8 cellular contexts compared by ENCODE assay signal in the genomic region with DNA sequence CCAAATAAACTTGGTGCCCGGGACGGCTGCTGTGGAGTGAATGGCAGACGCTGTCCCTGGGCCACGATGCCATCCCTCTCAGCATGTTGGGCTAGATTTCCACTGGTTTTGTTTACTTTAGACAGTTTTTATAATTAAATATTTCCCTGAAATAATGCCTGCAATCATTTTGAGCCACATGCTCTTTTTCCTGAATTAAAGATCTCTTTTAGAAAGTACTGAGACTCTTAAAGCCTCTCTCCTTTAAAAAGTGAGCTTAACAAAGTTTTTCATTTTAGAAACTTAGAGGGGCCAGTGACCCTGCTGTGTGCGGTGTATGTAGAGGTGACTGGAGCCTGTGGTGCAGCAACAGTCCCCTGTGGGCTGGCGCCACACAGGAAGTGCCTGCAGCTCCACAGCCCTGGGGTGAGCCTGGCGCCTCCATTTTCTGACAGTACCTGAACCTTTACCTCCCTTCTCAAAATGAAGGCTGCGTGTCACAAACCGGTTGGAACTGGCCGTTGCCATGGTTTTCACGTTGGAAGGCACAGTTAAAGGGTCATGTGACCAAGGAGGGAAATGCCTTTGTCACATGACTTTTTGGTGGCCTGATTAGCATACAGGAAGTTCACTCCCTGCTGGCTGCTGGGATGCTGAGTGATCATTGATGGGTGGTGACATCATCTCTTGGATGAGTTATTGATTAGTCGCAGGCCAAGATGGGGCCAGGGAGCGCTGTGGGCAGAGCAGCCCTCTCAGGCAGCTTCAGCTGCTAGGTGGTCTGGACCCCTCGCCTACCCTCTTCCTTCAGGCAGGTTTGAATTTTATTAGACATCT. TPM values are rescaled to one million over a fixed set of nuclear protein-coding genes. Genes with fewer than 3 reads are reported as not detected.
DNase-seq lines count a peak whose midpoint lies in the region; ATAC-seq and TF ChIP-seq lines count a peak whose summit lies in the region.

No MANE protein-coding gene starts in this region.

- H3K4me3 ChIP-seq in fibroblast of pulmonary artery (replicated peaks; ENCODE audit: low read depth, low read length) (peak overlapping the region; percentile 9), neural cell (ENCODE audit: low read length) (peak overlapping the region; percentile 37)

- in situ Hi-C loops in ACHN (cut with HindIII; ENCODE audit: low pct_ligation_motif_present, low pct_unique_long_range_greater_than_20kb, low sequenced_read_pairs): no loop called here

- H3K27ac Mint-ChIP-seq in stimulated activated naive CD8-positive, alpha-beta T cell treated with anti-CD3 and anti-CD28 coated beads, Interleukin-15, Interleukin-2, amounts not matched to agents 100 ng/mL and 50 ng/mL, for 24 hours: peak overlapping the region; percentile 90

- H4K20me1 ChIP-seq in neural cell (ENCODE audit: insufficient read depth): no peaks in the 10 kb centered on the region

- DNase-seq in ACHN: peak; percentile 90
- DNase-seq in RWPE1 (ENCODE audit: low spot score): peak; percentile 93
- peak; percentile 74 for DNase-seq in activated T-helper 9 cell treated with anti-CD3 and anti-CD28 coated beads, Interleukin-2, amount 50 U/mL, for 16 hours (ENCODE audit: low read depth)
- DNase-seq in fibroblast of pulmonary artery (ENCODE audit: low read depth): peak; percentile 97

- peak; percentile 10 for TF ChIP-seq RAD21 in neural cell (conservative IDR thresholded peaks at IDR 0.05)

- no peaks in the 10 kb centered on the region for H3K9me3 Mint-ChIP-seq in stimulated activated naive CD8-positive, alpha-beta T cell treated with anti-CD3 and anti-CD28 coated beads, Interleukin-15, Interleukin-2, amounts not matched to agents 100 ng/mL and 50 ng/mL, for 24 hours

- H3K4me1 Mint-ChIP-seq in stimulated activated naive CD8-positive, alpha-beta T cell treated with anti-CD3 and anti-CD28 coated beads, Interleukin-15, Interleukin-2, amounts not matched to agents 100 ng/mL and 50 ng/mL, for 24 hours (ENCODE audit: low read depth): peaks cover 63% of the 10 kb centered on the region

- H3K27me3 Mint-ChIP-seq in stimulated activated naive CD8-positive, alpha-beta T cell treated with anti-CD3 and anti-CD28 coated beads, Interleukin-15, Interleukin-2, amounts not matched to agents 100 ng/mL and 50 ng/mL, for 24 hours: no peaks in the 10 kb centered on the region

- H3K27ac ChIP-seq in RWPE1: peak overlapping the region; percentile 90
- peak overlapping the region; percentile 89 for H3K27ac ChIP-seq in neural cell (ENCODE audit: low read length)

- H3K27me3 ChIP-seq in neural cell (ENCODE audit: insufficient read depth, low read depth, low read length): no peaks in the 10 kb centered on the region

- no peaks in the 10 kb centered on the region for H3K79me2 ChIP-seq in neural cell (replicated peaks; ENCODE audit: insufficient read depth, low read length)

- POLR2A ChIA-PET in RWPE1 (lab: Yijun Ruan, JAX; ENCODE audit: low non-redundant PET): no interaction called here

- ATAC-seq in GM18870 (IDR thresholded peaks at IDR 0.05; ENCODE audit: unreplicated experiment) (peak; percentile 61), HG03460 (IDR thresholded peaks at IDR 0.05; ENCODE audit: unreplicated experiment) (peak; percentile 45)

- H3K9me3 ChIP-seq in neural cell (ENCODE audit: low read length): no peaks in the 10 kb centered on the region

- TF ChIP-seq EP300 in neural cell (conservative IDR thresholded peaks at IDR 0.05; ENCODE audit: poor library complexity, severe bottlenecking): peak; percentile 85

- H3K36me3 Mint-ChIP-seq in stimulated activated naive CD8-positive, alpha-beta T cell treated with anti-CD3 and anti-CD28 coated beads, Interleukin-15, Interleukin-2, amounts not matched to agents 100 ng/mL and 50 ng/mL, for 24 hours (ENCODE audit: low read depth): peaks cover 28% of the 10 kb centered on the region

- TF ChIP-seq CTCF in RWPE1 (conservative IDR thresholded peaks at IDR 0.05; ENCODE audit: low read depth) (no peak), fibroblast of pulmonary artery (IDR thresholded peaks at IDR 0.05; ENCODE audit: low read length, missing control alignments) (no peak), neural cell (IDR thresholded peaks at IDR 0.05; ENCODE audit: poor library complexity, severe bottlenecking) (peak; percentile 9)

- peak overlapping the region; percentile 66 for H3K9ac ChIP-seq in neural cell (ENCODE audit: low read length)

- CTCF ChIA-PET in RWPE1 (lab: Yijun Ruan, JAX): no interaction called here

- H3K4me3 Mint-ChIP-seq in stimulated activated naive CD8-positive, alpha-beta T cell treated with anti-CD3 and anti-CD28 coated beads, Interleukin-15, Interleukin-2, amounts not matched to agents 100 ng/mL and 50 ng/mL, for 24 hours: peak overlapping the region; percentile 55

- peak overlapping the region; percentile 7 for H3K4me2 ChIP-seq in neural cell (ENCODE audit: low read length)

- no peaks in the 10 kb centered on the region for H3F3A ChIP-seq in neural cell (ENCODE audit: insufficient read depth, low read length, poor library complexity, severe bottlenecking)

- peak overlapping the region; percentile 11 for H2AFZ ChIP-seq in neural cell (ENCODE audit: low read depth, low read length)

- no peaks in the 10 kb centered on the region for H3K36me3 ChIP-seq in neural cell (ENCODE audit: insufficient read depth, low read length)

- H3K9me2 ChIP-seq in neural cell (ENCODE audit: insufficient read depth, low read length): no peaks in the 10 kb centered on the region

TF ChIP-seq in neural cell, 6 proteins besides CTCF, POLR2A, EP300 and RAD21:
- no peak for TF ChIP-seq TAF1 (IDR thresholded peaks at IDR 0.05; ENCODE audit: low read depth)
- TF ChIP-seq MXI1 (conservative IDR thresholded peaks at IDR 0.05; ENCODE audit: poor library complexity, severe bottlenecking): peak; percentile 34
- peak; percentile 71 for TF ChIP-seq POLR2AphosphoS5 (IDR thresholded peaks at IDR 0.05)
- TF ChIP-seq, protein P1, sequence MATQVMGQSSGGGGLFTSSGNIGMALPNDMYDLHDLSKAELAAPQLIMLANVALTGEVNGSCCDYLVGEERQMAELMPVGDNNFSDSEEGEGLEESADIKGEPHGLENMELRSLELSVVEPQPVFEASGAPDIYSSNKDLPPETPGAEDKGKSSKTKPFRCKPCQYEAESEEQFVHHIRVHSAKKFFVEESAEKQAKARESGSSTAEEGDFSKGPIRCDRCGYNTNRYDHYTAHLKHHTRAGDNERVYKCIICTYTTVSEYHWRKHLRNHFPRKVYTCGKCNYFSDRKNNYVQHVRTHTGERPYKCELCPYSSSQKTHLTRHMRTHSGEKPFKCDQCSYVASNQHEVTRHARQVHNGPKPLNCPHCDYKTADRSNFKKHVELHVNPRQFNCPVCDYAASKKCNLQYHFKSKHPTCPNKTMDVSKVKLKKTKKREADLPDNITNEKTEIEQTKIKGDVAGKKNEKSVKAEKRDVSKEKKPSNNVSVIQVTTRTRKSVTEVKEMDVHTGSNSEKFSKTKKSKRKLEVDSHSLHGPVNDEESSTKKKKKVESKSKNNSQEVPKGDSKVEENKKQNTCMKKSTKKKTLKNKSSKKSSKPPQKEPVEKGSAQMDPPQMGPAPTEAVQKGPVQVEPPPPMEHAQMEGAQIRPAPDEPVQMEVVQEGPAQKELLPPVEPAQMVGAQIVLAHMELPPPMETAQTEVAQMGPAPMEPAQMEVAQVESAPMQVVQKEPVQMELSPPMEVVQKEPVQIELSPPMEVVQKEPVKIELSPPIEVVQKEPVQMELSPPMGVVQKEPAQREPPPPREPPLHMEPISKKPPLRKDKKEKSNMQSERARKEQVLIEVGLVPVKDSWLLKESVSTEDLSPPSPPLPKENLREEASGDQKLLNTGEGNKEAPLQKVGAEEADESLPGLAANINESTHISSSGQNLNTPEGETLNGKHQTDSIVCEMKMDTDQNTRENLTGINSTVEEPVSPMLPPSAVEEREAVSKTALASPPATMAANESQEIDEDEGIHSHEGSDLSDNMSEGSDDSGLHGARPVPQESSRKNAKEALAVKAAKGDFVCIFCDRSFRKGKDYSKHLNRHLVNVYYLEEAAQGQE (IDR thresholded peaks at IDR 0.05; ENCODE audit: borderline replicate concordance): peak; percentile 42
- TF ChIP-seq SMC3 (conservative IDR thresholded peaks at IDR 0.05; ENCODE audit: poor library complexity): peak; percentile 30
- TF ChIP-seq EZH2 (IDR thresholded peaks at IDR 0.05; ENCODE audit: borderline replicate concordance, insufficient read depth, low read length, poor library complexity, severe bottlenecking): no peak
TF ChIP-seq in neural cell: peak in this region for 4.

RNA-seq across cellular contexts. Expression of a gene that starts 26.3 kb away (rescaled TPM):
- polyA plus RNA-seq in neural cell: 4.5 and 5.3 TPM in 2 replicates
- 5.4 and 7.3 TPM in 2 replicates for polyA minus RNA-seq in neural cell

RNA-seq across cellular contexts. Expression of a gene that starts 26.9 kb away (rescaled TPM):
- 266 and 308 TPM in 2 replicates for polyA plus RNA-seq in neural cell
- polyA minus RNA-seq in neural cell: 102 and 122 TPM in 2 replicates

RNA-seq across cellular contexts. Expression of a gene that starts 39.6 kb away (rescaled TPM):
- 26.9 and 28.1 TPM in 2 replicates for polyA plus RNA-seq in neural cell
- 3.4 and 4.6 TPM in 2 replicates for polyA minus RNA-seq in neural cell

RNA-seq across cellular contexts. Expression of a gene that starts 49.0 kb away (rescaled TPM):
- polyA plus RNA-seq in neural cell: 0.60 and 0.84 TPM in 2 replicates
- 0.46 and 0.49 TPM in 2 replicates for polyA minus RNA-seq in neural cell

Comparison
In these comparisons a context has a peak if more than half of its experiments do, and no peak if none do; other contexts are left out.
1. Peak in every context shown above with its lines: DNase-seq, ATAC-seq, H3K4me3 ChIP-seq and H3K27ac ChIP-seq.